1 cellular context compared by ENCODE assay signal in the genomic region with DNA sequence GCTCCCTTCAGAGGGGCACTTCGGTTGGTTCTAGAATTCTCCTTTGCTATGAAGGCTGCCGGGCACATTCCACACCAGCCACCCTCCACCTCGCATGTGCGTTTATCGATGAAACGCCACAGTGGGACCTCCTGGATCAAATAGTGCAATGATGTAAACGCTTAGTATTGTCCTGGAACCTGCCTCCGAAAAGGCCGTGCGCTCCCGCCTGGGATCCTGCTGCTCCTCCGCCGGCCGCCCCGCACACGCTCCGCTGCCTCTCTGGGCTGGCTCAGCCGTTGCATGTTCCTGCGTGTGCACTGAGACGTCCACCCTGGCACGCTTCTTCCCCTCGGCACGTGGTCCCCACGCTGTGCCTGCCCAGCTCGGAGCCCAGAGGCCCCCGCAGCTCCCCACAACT.
TF ChIP-seq lines count a peak whose summit lies in the region.

No MANE protein-coding gene starts in this region.

TF ChIP-seq in GM12878, 131 proteins besides CTCF, POLR2A, EP300 and RAD21:
- TF ChIP-seq CBX3 (IDR thresholded peaks at IDR 0.05; ENCODE audit: borderline replicate concordance, low read depth): no peak
- TF ChIP-seq ZZZ3 (IDR thresholded peaks at IDR 0.05; ENCODE audit: control insufficient read depth, insufficient read length, low read depth): no peak
- TF ChIP-seq, protein P1, sequence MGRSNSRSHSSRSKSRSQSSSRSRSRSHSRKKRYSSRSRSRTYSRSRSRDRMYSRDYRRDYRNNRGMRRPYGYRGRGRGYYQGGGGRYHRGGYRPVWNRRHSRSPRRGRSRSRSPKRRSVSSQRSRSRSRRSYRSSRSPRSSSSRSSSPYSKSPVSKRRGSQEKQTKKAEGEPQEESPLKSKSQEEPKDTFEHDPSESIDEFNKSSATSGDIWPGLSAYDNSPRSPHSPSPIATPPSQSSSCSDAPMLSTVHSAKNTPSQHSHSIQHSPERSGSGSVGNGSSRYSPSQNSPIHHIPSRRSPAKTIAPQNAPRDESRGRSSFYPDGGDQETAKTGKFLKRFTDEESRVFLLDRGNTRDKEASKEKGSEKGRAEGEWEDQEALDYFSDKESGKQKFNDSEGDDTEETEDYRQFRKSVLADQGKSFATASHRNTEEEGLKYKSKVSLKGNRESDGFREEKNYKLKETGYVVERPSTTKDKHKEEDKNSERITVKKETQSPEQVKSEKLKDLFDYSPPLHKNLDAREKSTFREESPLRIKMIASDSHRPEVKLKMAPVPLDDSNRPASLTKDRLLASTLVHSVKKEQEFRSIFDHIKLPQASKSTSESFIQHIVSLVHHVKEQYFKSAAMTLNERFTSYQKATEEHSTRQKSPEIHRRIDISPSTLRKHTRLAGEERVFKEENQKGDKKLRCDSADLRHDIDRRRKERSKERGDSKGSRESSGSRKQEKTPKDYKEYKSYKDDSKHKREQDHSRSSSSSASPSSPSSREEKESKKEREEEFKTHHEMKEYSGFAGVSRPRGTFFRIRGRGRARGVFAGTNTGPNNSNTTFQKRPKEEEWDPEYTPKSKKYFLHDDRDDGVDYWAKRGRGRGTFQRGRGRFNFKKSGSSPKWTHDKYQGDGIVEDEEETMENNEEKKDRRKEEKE (IDR thresholded peaks at IDR 0.05): no peak
- TF ChIP-seq HDAC6 (IDR thresholded peaks at IDR 0.05; ENCODE audit: unreplicated experiment): no peak
- TF ChIP-seq, protein P2, sequence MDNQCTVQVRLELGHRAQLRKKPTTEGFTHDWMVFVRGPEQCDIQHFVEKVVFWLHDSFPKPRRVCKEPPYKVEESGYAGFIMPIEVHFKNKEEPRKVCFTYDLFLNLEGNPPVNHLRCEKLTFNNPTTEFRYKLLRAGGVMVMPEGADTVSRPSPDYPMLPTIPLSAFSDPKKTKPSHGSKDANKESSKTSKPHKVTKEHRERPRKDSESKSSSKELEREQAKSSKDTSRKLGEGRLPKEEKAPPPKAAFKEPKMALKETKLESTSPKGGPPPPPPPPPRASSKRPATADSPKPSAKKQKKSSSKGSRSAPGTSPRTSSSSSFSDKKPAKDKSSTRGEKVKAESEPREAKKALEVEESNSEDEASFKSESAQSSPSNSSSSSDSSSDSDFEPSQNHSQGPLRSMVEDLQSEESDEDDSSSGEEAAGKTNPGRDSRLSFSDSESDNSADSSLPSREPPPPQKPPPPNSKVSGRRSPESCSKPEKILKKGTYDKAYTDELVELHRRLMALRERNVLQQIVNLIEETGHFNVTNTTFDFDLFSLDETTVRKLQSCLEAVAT (IDR thresholded peaks at IDR 0.05): peak; percentile 81
